In genomic region chr2:70086838-70087702, GRCh38 we compare ENCODE assay signal across 8 cellular contexts. TPM values are rescaled to one million over a fixed set of nuclear protein-coding genes. Genes with fewer than 3 reads are reported as not detected.
DNase-seq lines count a peak whose midpoint lies in the region; ATAC-seq lines count a peak whose summit lies in the region.

TSS of gene PCBP1 (plus strand) at chr2:70087477. CDS start at chr2:70087744, 267 bp downstream.

- H3K4me1 ChIP-seq in muscle layer of colon (ENCODE audit: insufficient read depth, low read length) = peaks cover 37% of the 10 kb centered on the region

- ATAC-seq in GM21825 (IDR thresholded peaks at IDR 0.05; ENCODE audit: unreplicated experiment) (peak; percentile 34), esophagus mucosa (peak; percentile 80)

- no peaks in the 10 kb centered on the region for H3K27me3 ChIP-seq in muscle layer of colon (ENCODE audit: control insufficient read depth in 1 of 2, insufficient read depth in 2 of 2, low read length in 2 of 2)

- H3K4me3 ChIP-seq in muscle layer of colon (ENCODE audit: low read depth in 1 of 2, low read length in 2 of 2) = peak within 1 kb of the TSS; percentile 97 to 98

- peaks cover 31% of the 10 kb centered on the region for H3K36me3 ChIP-seq in muscle layer of colon (ENCODE audit: insufficient read depth, low read length)

- DNase-seq in DMS53 (lab: John Stamatoyannopoulos, UW) (peak; percentile 97), LHCN-M2 (ENCODE audit: low read depth) (peak; percentile 94), RKO (ENCODE audit: low spot score) (peak; percentile 94)
- DNase-seq in activated T-cell treated with anti-CD3 and anti-CD28 coated beads, Interleukin-2, amount 50 U/mL, for 48 hours = peak; percentile 97 to 98
- peak; percentile 99 for DNase-seq in stimulated activated CD8-positive, alpha-beta memory T cell treated with anti-CD3 and anti-CD28 coated beads, Interleukin-4, amount 100 ng/mL, for 48 hours

- H3K9ac ChIP-seq in muscle layer of colon (ENCODE audit: low read length) = peak within 1 kb of the TSS; percentile 99

- peak within 1 kb of the TSS; percentile 100 for H3K27ac ChIP-seq in muscle layer of colon (ENCODE audit: low read depth, low read length)

- no peaks in the 10 kb centered on the region for H3K9me3 ChIP-seq in muscle layer of colon (ENCODE audit: low read length)

RNA-seq across cellular contexts. Expression of gene PCBP1, which starts in this region (rescaled TPM):
- total RNA-seq in LHCN-M2 (2014; rRNA removed) (39.0 and 49.7 TPM in 2 replicates), esophagus mucosa (214 TPM)
- polyA plus RNA-seq in LHCN-M2 (2012) = 313 TPM

Comparison
In these comparisons a context has a peak if more than half of its experiments do, and no peak if none do; other contexts are left out.
1. Peak in every context shown above with its lines: DNase-seq, ATAC-seq, H3K4me3 ChIP-seq and H3K27ac ChIP-seq.